9 cellular contexts compared by ENCODE assay signal in genomic region chr3:161560006-161560637, GRCh38.
DNase-seq lines count a peak whose midpoint lies in the region; ATAC-seq and TF ChIP-seq lines count a peak whose summit lies in the region.
"Had no signal": no experiment of that assay in that cellular context is flagged by ENCODE, and none has a peak within 500 bp of the region (broad histone marks: within the 10 kb centered on the region; RNA-seq: fewer than 3 reads in every experiment).

No MANE protein-coding gene starts in this region.

- H3K36me3 Mint-ChIP-seq in CD4-positive, alpha-beta memory T cell = no peaks in the 10 kb centered on the region
- H3K36me3 Mint-ChIP-seq in CD8-positive, alpha-beta memory T cell = no peaks in the 10 kb centered on the region

- intact Hi-C loops in left ventricle myocardium superior (cut with micrococcal nuclease) = no loop called here
- intact Hi-C loops in CD4-positive, alpha-beta memory T cell (cut with micrococcal nuclease) = no loop called here

- no peaks in the 10 kb centered on the region for H3K9me3 Mint-ChIP-seq in CD4-positive, alpha-beta memory T cell
- H3K9me3 Mint-ChIP-seq in CD8-positive, alpha-beta memory T cell = peaks cover 0 to 4% (median 0%) of the 10 kb centered on the region in 5 donors

- no peaks in the 10 kb centered on the region for H4K20me1 ChIP-seq in smooth muscle cell (ENCODE audit: low read depth)

- no peak overlapping the region for H3K4me2 ChIP-seq in smooth muscle cell

- no peak overlapping the region for H3K27ac Mint-ChIP-seq in CD4-positive, alpha-beta memory T cell
- H3K27ac Mint-ChIP-seq in CD8-positive, alpha-beta memory T cell = no peak overlapping the region

- no peaks in the 10 kb centered on the region for H3K79me2 ChIP-seq in smooth muscle cell (ENCODE audit: low read depth)

- peaks cover 0 to 2% (median 0%) of the 10 kb centered on the region in 4 donors for H3K4me1 Mint-ChIP-seq in CD4-positive, alpha-beta memory T cell
- H3K4me1 Mint-ChIP-seq in CD8-positive, alpha-beta memory T cell = no peaks in the 10 kb centered on the region

- H3K36me3 ChIP-seq in WERI-Rb-1 (no peaks in the 10 kb centered on the region), smooth muscle cell (ENCODE audit: low read depth) (no peaks in the 10 kb centered on the region)
- no peaks in the 10 kb centered on the region for H3K36me3 ChIP-seq in CD4-positive, alpha-beta memory T cell (ENCODE audit: insufficient read depth, low read length)
- no peaks in the 10 kb centered on the region for H3K36me3 ChIP-seq in CD8-positive, alpha-beta memory T cell (ENCODE audit: insufficient read depth, low read length)
- H3K36me3 ChIP-seq: upper lobe of left lung had no signal

- H3K9me3 ChIP-seq in WERI-Rb-1 (ENCODE audit: severe bottlenecking) (no peaks in the 10 kb centered on the region), smooth muscle cell (replicated peaks; ENCODE audit: low read depth) (no peaks in the 10 kb centered on the region)
- H3K9me3 ChIP-seq in CD4-positive, alpha-beta memory T cell (ENCODE audit: control insufficient read depth in 1 of 2, low read length in 2 of 2) = no peaks in the 10 kb centered on the region
- no peaks in the 10 kb centered on the region for H3K9me3 ChIP-seq in CD8-positive, alpha-beta memory T cell (ENCODE audit: low read length)
- H3K9me3 ChIP-seq: upper lobe of left lung had no signal

- ATAC-seq in GM18502 (IDR thresholded peaks at IDR 0.05; ENCODE audit: poor library complexity, unreplicated experiment) (peak; percentile 52), left ventricle myocardium superior (peak; percentile 41)

- H3K9ac ChIP-seq in smooth muscle cell (ENCODE audit: low read depth) = no peak overlapping the region

- CTCF ChIA-PET in CD4-positive, alpha-beta memory T cell (lab: Charles Lee; ENCODE audit: partially characterized antibody) = no interaction called here
- CTCF ChIA-PET in CD8-positive, alpha-beta memory T cell (lab: Charles Lee) = no interaction called here

- H3K4me3 Mint-ChIP-seq in CD4-positive, alpha-beta memory T cell = no peak overlapping the region
- H3K4me3 Mint-ChIP-seq in CD8-positive, alpha-beta memory T cell = no peak overlapping the region

- no peaks in the 10 kb centered on the region for H3K4me1 ChIP-seq in smooth muscle cell (ENCODE audit: low read depth)
- H3K4me1 ChIP-seq in CD4-positive, alpha-beta memory T cell (ENCODE audit: insufficient read depth, low read length) = no peaks in the 10 kb centered on the region
- no peaks in the 10 kb centered on the region for H3K4me1 ChIP-seq in CD8-positive, alpha-beta memory T cell (ENCODE audit: insufficient read depth, low read length)
- H3K4me1 ChIP-seq: upper lobe of left lung had no signal

- no peak overlapping the region for H3K4me3 ChIP-seq in WERI-Rb-1 (ENCODE audit: low read depth, low read length)
- no peak overlapping the region for H3K4me3 ChIP-seq in smooth muscle cell
- no peak overlapping the region for H3K4me3 ChIP-seq in CD4-positive, alpha-beta memory T cell (ENCODE audit: low read length in 2 of 2)
- no peak overlapping the region for H3K4me3 ChIP-seq in CD8-positive, alpha-beta memory T cell (ENCODE audit: low read length)
- H3K4me3 ChIP-seq: upper lobe of left lung had no signal

- POLR2A ChIA-PET in CD4-positive, alpha-beta memory T cell (lab: Charles Lee; ENCODE audit: partially characterized antibody) = no interaction called here
- POLR2A ChIA-PET in CD8-positive, alpha-beta memory T cell (lab: Charles Lee) = no interaction called here

- H2AFZ ChIP-seq in smooth muscle cell (ENCODE audit: low read depth) = no peak overlapping the region

- TF ChIP-seq CTCF in WERI-Rb-1 (IDR thresholded peaks at IDR 0.05; ENCODE audit: low read depth, low read length) (peak; percentile 70), smooth muscle cell (IDR thresholded peaks at IDR 0.05; ENCODE audit: borderline replicate concordance, insufficient read depth, poor library complexity, severe bottlenecking) (peak; percentile 75)

- H3K27ac ChIP-seq in WERI-Rb-1 (no peak overlapping the region), smooth muscle cell (ENCODE audit: low read depth) (no peak overlapping the region)
- H3K27ac ChIP-seq in CD4-positive, alpha-beta memory T cell (ENCODE audit: low read depth, low read length) = no peak overlapping the region
- no peak overlapping the region for H3K27ac ChIP-seq in CD8-positive, alpha-beta memory T cell (ENCODE audit: low read depth, low read length)
- H3K27ac ChIP-seq: upper lobe of left lung had no signal

- peaks cover 8% of the 10 kb centered on the region for H3F3A ChIP-seq in smooth muscle cell (ENCODE audit: low read depth)

- DNase-seq in AG08396 (ENCODE audit: low spot score) (peak; percentile 14), NCI-H1092 treated with DMSO at 0.1 percent for 48 hours (lab: John Stamatoyannopoulos, UW) (peak; percentile 60), WERI-Rb-1 (peak; percentile 42), left ventricle myocardium superior (peak; percentile 31), smooth muscle cell (lab: John Stamatoyannopoulos, UW; ENCODE audit: unreplicated experiment) (no peak)
- DNase-seq in CD4-positive, alpha-beta memory T cell = no peak
- no peak for DNase-seq in CD8-positive, alpha-beta memory T cell
- DNase-seq: upper lobe of left lung had no signal

- WGBS in smooth muscle cell (ENCODE audit: low lambda C conversion rate) = 30% methylated on average over 14 of the region's 14 CpGs

- no peaks in the 10 kb centered on the region for H3K27me3 ChIP-seq in WERI-Rb-1 (ENCODE audit: insufficient read depth, low read depth, severe bottlenecking)
- no peaks in the 10 kb centered on the region for H3K27me3 ChIP-seq in smooth muscle cell (ENCODE audit: low read depth)
- no peaks in the 10 kb centered on the region for H3K27me3 ChIP-seq in CD4-positive, alpha-beta memory T cell (ENCODE audit: insufficient read depth, low read length)
- no peaks in the 10 kb centered on the region for H3K27me3 ChIP-seq in CD8-positive, alpha-beta memory T cell (ENCODE audit: insufficient read depth, low read length, poor library complexity, severe bottlenecking)
- H3K27me3 ChIP-seq: upper lobe of left lung had no signal

- peaks cover 0 to 2% of the 10 kb centered on the region in 2 donors for H3K27me3 Mint-ChIP-seq in CD4-positive, alpha-beta memory T cell
- H3K27me3 Mint-ChIP-seq in CD8-positive, alpha-beta memory T cell = peaks cover 0 to 5% of the 10 kb centered on the region in 2 donors

Comparison
In these comparisons a context has a peak if more than half of its experiments do, and no peak if none do; other contexts are left out.
1. DNase-seq: peak in AG08396 (single experiment), NCI-H1092 treated with DMSO at 0.1 percent for 48 hours (single experiment), WERI-Rb-1 (single experiment) and left ventricle myocardium superior (single experiment); none in smooth muscle cell (single experiment), CD4-positive, alpha-beta memory T cell (0 of 5) and CD8-positive, alpha-beta memory T cell (0 of 5).